Comparison of ENCODE assay signal across 14 cellular contexts in the genomic region with DNA sequence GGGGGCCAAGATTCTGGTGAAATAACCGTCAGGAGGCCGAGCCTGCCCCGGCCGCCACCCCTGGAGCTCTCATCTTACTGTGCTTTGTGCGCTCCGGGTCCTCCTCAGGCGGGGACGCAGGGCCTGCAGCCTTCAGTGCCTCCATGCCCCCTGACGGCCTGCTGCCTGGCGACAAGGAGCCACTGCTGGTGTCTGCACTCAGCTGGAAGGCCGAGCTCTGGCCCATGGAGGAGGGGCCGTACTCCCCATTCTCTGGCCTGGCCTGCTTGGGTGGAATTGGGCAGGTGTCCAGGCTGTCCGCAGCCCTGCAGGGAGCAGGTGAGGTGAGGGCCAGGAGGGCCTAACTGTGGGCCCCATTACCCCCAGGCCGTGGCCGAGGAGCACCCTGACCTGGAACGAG.
"Had no signal": no experiment of that assay in that cellular context is flagged by ENCODE, and none has a peak within 500 bp of the region (broad histone marks: within the 10 kb centered on the region; RNA-seq: fewer than 3 reads in every experiment).

No MANE protein-coding gene starts in this region.

- H3K4me3 Mint-ChIP-seq: activated T-helper 1 cell treated with anti-CD3 and anti-CD28 coated beads, Interleukin-12 subunit alpha, Interleukin-12 subunit beta, Interleukin-2, Interleukin-4 antibody, amounts not matched to agents 30 ng/mL and 10 ng/mL and 1 ng/mL, durations not matched to agents 14 hours and 24 hours and 36 hours; nephron progenitor cell; T-helper 1 cell treated with Interleukin-12 subunit alpha and Interleukin-12 subunit beta and Interleukin-4 antibody, amounts not matched to agents 30 μg/mL and 1 μg/mL, for 36 hours had no signal

- H3K4me1 ChIP-seq: colonic mucosa, foreskin keratinocyte had no signal

- H3K4me1 Mint-ChIP-seq: nephron progenitor cell had no signal

- H3K9me3 Mint-ChIP-seq: activated T-helper 1 cell treated with anti-CD3 and anti-CD28 coated beads, Interleukin-12 subunit alpha, Interleukin-12 subunit beta, Interleukin-2, Interleukin-4 antibody, amounts not matched to agents 30 ng/mL and 10 ng/mL and 1 ng/mL, durations not matched to agents 14 hours and 24 hours and 36 hours; T-helper 1 cell treated with Interleukin-12 subunit alpha and Interleukin-12 subunit beta and Interleukin-4 antibody, amounts not matched to agents 30 μg/mL and 1 μg/mL, for 36 hours had no signal

- H3K27ac Mint-ChIP-seq: activated T-helper 1 cell treated with anti-CD3 and anti-CD28 coated beads, Interleukin-12 subunit alpha, Interleukin-12 subunit beta, Interleukin-2, Interleukin-4 antibody, amounts not matched to agents 30 ng/mL and 10 ng/mL and 1 ng/mL, durations not matched to agents 14 hours and 24 hours and 36 hours; nephron progenitor cell; T-helper 1 cell treated with Interleukin-12 subunit alpha and Interleukin-12 subunit beta and Interleukin-4 antibody, amounts not matched to agents 30 μg/mL and 1 μg/mL, for 36 hours had no signal

- H3K27me3 ChIP-seq: colonic mucosa, foreskin keratinocyte, pancreas had no signal

- DNase-seq: activated CD4-positive, alpha-beta T cell treated with anti-CD3 and anti-CD28 coated beads for 48 hours; activated naive CD4-positive, alpha-beta T cell; caudate nucleus; colonic mucosa; effector CD4-positive, alpha-beta T cell; foreskin keratinocyte; head of caudate nucleus; mesendoderm; nephron progenitor cell; stimulated activated CD4-positive, alpha-beta T cell treated with anti-CD3 and anti-CD28 coated beads, Interleukin-2, amount 100 ng/mL, for 48 hours had no signal

- H3K27ac ChIP-seq: colonic mucosa, foreskin keratinocyte, pancreas had no signal

- ATAC-seq: foreskin keratinocyte, left lobe of liver, pancreas had no signal

- H3K36me3 ChIP-seq: colonic mucosa had no signal

- H3K4me3 ChIP-seq: colonic mucosa, pancreas had no signal

- H3K9me3 ChIP-seq: colonic mucosa, pancreas had no signal
